ENCODE assay signal across 3 cellular contexts in genomic region chr11:64019106-64020031, GRCh38.
TF ChIP-seq lines count a peak whose summit lies in the region.

No MANE protein-coding gene starts in this region.

TF ChIP-seq in HEK293, 187 proteins besides CTCF, POLR2A, EP300 and RAD21:
- TF ChIP-seq GLIS1 (tag by site-specific recombination; IDR thresholded peaks at IDR 0.05) (peak; percentile 53), ZEB2 (tag by site-specific recombination; IDR thresholded peaks at IDR 0.05) (no peak), GLIS2 (tag by site-specific recombination; IDR thresholded peaks at IDR 0.05) (peak; percentile 41; the same call in 1 of the 2 replicates), REST (tag by site-specific recombination; IDR thresholded peaks at IDR 0.05) (peak; percentile 81)
- TF ChIP-seq, protein P1, sequence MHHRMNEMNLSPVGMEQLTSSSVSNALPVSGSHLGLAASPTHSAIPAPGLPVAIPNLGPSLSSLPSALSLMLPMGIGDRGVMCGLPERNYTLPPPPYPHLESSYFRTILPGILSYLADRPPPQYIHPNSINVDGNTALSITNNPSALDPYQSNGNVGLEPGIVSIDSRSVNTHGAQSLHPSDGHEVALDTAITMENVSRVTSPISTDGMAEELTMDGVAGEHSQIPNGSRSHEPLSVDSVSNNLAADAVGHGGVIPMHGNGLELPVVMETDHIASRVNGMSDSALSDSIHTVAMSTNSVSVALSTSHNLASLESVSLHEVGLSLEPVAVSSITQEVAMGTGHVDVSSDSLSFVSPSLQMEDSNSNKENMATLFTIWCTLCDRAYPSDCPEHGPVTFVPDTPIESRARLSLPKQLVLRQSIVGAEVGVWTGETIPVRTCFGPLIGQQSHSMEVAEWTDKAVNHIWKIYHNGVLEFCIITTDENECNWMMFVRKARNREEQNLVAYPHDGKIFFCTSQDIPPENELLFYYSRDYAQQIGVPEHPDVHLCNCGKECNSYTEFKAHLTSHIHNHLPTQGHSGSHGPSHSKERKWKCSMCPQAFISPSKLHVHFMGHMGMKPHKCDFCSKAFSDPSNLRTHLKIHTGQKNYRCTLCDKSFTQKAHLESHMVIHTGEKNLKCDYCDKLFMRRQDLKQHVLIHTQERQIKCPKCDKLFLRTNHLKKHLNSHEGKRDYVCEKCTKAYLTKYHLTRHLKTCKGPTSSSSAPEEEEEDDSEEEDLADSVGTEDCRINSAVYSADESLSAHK (tag by site-specific recombination; IDR thresholded peaks at IDR 0.05): 0 out of 2 replicates have a peak, but pooled peaks have one; percentile 38

TF ChIP-seq in H1, 55 proteins besides CTCF, POLR2A, EP300 and RAD21:
- no peak for TF ChIP-seq GTF2F1 (IDR thresholded peaks at IDR 0.05; ENCODE audit: borderline replicate concordance, low read depth, low read length)

TF ChIP-seq in HepG2, 621 proteins besides CTCF, POLR2A, EP300 and RAD21:
- TF ChIP-seq ZNF143 (CRISPR knock-in tag; IDR thresholded peaks at IDR 0.05) (no peak), EHMT2 (IDR thresholded peaks at IDR 0.05; ENCODE audit: borderline replicate concordance, low read depth, low read length) (no peak), TGIF2 (CRISPR knock-in tag; IDR thresholded peaks at IDR 0.05) (no peak), ZNF550 (CRISPR knock-in tag; IDR thresholded peaks at IDR 0.05; ENCODE audit: borderline replicate concordance) (no peak), ONECUT2 (CRISPR knock-in tag; IDR thresholded peaks at IDR 0.05) (no peak), ISX (CRISPR knock-in tag; conservative IDR thresholded peaks at IDR 0.05) (no peak), EED (CRISPR knock-in tag; IDR thresholded peaks at IDR 0.05) (no peak), PPARG (CRISPR knock-in tag; conservative IDR thresholded peaks at IDR 0.05) (no peak)
- TF ChIP-seq, protein P2, sequence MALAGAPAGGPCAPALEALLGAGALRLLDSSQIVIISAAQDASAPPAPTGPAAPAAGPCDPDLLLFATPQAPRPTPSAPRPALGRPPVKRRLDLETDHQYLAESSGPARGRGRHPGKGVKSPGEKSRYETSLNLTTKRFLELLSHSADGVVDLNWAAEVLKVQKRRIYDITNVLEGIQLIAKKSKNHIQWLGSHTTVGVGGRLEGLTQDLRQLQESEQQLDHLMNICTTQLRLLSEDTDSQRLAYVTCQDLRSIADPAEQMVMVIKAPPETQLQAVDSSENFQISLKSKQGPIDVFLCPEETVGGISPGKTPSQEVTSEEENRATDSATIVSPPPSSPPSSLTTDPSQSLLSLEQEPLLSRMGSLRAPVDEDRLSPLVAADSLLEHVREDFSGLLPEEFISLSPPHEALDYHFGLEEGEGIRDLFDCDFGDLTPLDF (CRISPR knock-in tag; IDR thresholded peaks at IDR 0.05): no peak
- TF ChIP-seq, protein P3, sequence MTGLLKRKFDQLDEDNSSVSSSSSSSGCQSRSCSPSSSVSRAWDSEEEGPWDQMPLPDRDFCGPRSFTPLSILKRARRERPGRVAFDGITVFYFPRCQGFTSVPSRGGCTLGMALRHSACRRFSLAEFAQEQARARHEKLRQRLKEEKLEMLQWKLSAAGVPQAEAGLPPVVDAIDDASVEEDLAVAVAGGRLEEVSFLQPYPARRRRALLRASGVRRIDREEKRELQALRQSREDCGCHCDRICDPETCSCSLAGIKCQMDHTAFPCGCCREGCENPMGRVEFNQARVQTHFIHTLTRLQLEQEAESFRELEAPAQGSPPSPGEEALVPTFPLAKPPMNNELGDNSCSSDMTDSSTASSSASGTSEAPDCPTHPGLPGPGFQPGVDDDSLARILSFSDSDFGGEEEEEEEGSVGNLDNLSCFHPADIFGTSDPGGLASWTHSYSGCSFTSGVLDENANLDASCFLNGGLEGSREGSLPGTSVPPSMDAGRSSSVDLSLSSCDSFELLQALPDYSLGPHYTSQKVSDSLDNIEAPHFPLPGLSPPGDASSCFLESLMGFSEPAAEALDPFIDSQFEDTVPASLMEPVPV (CRISPR knock-in tag; IDR thresholded peaks at IDR 0.05): no peak
- TF ChIP-seq, protein P4, sequence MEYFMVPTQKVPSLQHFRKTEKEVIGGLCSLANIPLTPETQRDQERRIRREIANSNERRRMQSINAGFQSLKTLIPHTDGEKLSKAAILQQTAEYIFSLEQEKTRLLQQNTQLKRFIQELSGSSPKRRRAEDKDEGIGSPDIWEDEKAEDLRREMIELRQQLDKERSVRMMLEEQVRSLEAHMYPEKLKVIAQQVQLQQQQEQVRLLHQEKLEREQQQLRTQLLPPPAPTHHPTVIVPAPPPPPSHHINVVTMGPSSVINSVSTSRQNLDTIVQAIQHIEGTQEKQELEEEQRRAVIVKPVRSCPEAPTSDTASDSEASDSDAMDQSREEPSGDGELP (IDR thresholded peaks at IDR 0.05; ENCODE audit: borderline replicate concordance, low read depth): no peak
TF ChIP-seq in HepG2: peak in this region for 0.
